14 cellular contexts compared by ENCODE assay signal in genomic region chr7:112638675-112639400, GRCh38.
"Had no signal": no experiment of that assay in that cellular context is flagged by ENCODE, and none has a peak within 500 bp of the region (broad histone marks: within the 10 kb centered on the region; RNA-seq: fewer than 3 reads in every experiment).

No MANE protein-coding gene starts in this region.

- H3K27me3 ChIP-seq: brain microvascular endothelial cell, esophagus squamous epithelium, testis had no signal

- ATAC-seq: stimulated activated naive CD8-positive, alpha-beta T cell treated with anti-CD3 and anti-CD28 coated beads, Interleukin-15, amount 100 ng/mL, for 72 hours had no signal

- H3K9me3 ChIP-seq: esophagus squamous epithelium, testis had no signal

- H3K27ac ChIP-seq: brain microvascular endothelial cell, esophagus squamous epithelium, testis had no signal

- H3K4me1 ChIP-seq: esophagus squamous epithelium, testis had no signal

- H3K4me3 ChIP-seq: esophagus squamous epithelium, lung, testis had no signal

- DNase-seq: activated effector memory CD4-positive, alpha-beta T cell treated with anti-CD3 and anti-CD28 coated beads, Interleukin-2, amount 50 U/mL, for 16 hours; activated naive CD8-positive, alpha-beta T cell treated with anti-CD3 and anti-CD28 coated beads for 36 hours; brain microvascular endothelial cell; cerebellar nuclear complex; esophagus squamous epithelium; immature natural killer cell; midbrain; naive B cell; retina; stimulated activated CD4-positive, alpha-beta T cell treated with anti-CD3 and anti-CD28 coated beads, Interleukin-4, amount 100 ng/mL, for 1 hour; stimulated activated CD8-positive, alpha-beta memory T cell treated with anti-CD3 and anti-CD28 coated beads, Interleukin-4, amount 100 ng/mL, for 48 hours; stimulated activated naive CD8-positive, alpha-beta T cell treated with anti-CD3 and anti-CD28 coated beads, Interleukin-15, amount 100 ng/mL, for 72 hours; testis had no signal

- H3K36me3 ChIP-seq: brain microvascular endothelial cell, esophagus squamous epithelium had no signal
